In the genomic region with DNA sequence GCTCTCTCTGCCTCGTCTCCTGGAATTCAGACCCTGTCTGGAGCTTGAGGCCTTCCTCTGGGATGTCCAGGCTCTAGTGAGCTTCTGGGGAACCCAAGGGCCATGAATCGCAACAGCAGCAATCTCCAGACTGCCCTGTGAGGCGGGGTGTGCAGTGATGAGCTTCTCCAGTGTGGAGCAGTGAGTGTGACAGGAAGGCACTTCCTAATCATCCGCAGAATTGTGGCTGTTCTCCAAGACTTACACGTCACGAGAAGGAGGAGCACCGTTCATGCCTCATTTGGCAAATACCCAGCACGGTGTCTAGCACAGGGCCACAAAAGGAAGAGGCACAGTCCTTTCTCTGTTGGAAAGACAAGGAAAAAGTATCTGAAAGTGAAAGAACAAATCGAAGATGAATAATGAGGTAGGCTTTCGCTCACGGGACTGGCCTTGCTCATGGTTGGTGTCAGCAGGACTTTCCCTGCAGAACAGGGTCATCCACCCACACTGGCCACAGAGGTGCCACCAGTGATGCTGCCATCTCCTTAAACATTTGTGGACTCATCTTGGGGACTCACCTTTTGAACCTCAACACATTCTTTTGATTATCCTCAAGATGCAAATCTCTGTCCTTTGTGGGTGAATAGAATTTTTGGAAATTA, we compare ENCODE assay signal across 1 cellular context.
A peak's percentile ranks its signal among the peaks of the same experiment; 100 is the strongest.
TF ChIP-seq lines count a peak whose summit lies in the region.

No MANE protein-coding gene starts in this region.

TF ChIP-seq in K562, 482 proteins besides CTCF, POLR2A, EP300 and RAD21 (continued from another document):
- TF ChIP-seq ELF1 (tag; IDR thresholded peaks at IDR 0.05) (peak; percentile 31; the same call in 1 of the 2 replicates), NFATC3 (IDR thresholded peaks at IDR 0.05) (no peak), ZNF586 (CRISPR knock-in tag; conservative IDR thresholded peaks at IDR 0.05) (no peak), ZNF76 (CRISPR knock-in tag; IDR thresholded peaks at IDR 0.05; ENCODE audit: borderline replicate concordance) (no peak), CREM (IDR thresholded peaks at IDR 0.05; ENCODE audit: low read depth) (peak; percentile 87), ARID4B (CRISPR knock-in tag; IDR thresholded peaks at IDR 0.05) (no peak), ATF1 (CRISPR knock-in tag; IDR thresholded peaks at IDR 0.05) (no peak), ATF1 (tag; IDR thresholded peaks at IDR 0.05) (peak; percentile 79), BMI1 (IDR thresholded peaks at IDR 0.05; ENCODE audit: low read length) (no peak), ZFX (CRISPR knock-in tag; IDR thresholded peaks at IDR 0.05) (no peak), ZNF232 (CRISPR knock-in tag; IDR thresholded peaks at IDR 0.05) (no peak), ZMIZ1 (IDR thresholded peaks at IDR 0.05; ENCODE audit: low read depth in 2 of 2, low read length in 2 of 2) (no peak), FUS (optimal IDR thresholded peaks at IDR 0.05; ENCODE audit: low read depth, low read length) (no peak), JUND (IDR thresholded peaks at IDR 0.05; ENCODE audit: borderline replicate concordance, low read depth, low read length) (peak; percentile 40; the same call in 1 of the 2 replicates), JUND (tag; IDR thresholded peaks at IDR 0.05; ENCODE audit: borderline replicate concordance, low read depth, low read length) (peak; percentile 16; the same call in 1 of the 3 replicates), NRF1 (conservative IDR thresholded peaks at IDR 0.05 in 1 of 2, IDR thresholded peaks at IDR 0.05 in 1 of 2) (0 out of 4 replicates have a peak, but pooled peaks have one; percentile 9 to 31), ZNF75A (CRISPR knock-in tag; IDR thresholded peaks at IDR 0.05) (no peak), GTF2E2 (tag; IDR thresholded peaks at IDR 0.05) (no peak), PPARD (CRISPR knock-in tag; IDR thresholded peaks at IDR 0.05) (no peak), ZNF212 (CRISPR knock-in tag; IDR thresholded peaks at IDR 0.05) (no peak), ZNF583 (CRISPR knock-in tag; IDR thresholded peaks at IDR 0.05) (no peak), ZNF184 (CRISPR knock-in tag; IDR thresholded peaks at IDR 0.05) (no peak), HOXB6 (CRISPR knock-in tag; IDR thresholded peaks at IDR 0.05; ENCODE audit: borderline replicate concordance) (no peak), YBX1 (IDR thresholded peaks at IDR 0.05) (no peak), SIRT6 (IDR thresholded peaks at IDR 0.05; ENCODE audit: low read depth, low read length) (no peak), ADNP (tag; IDR thresholded peaks at IDR 0.05) (no peak), SRF (CRISPR knock-in tag; IDR thresholded peaks at IDR 0.05) (peak in 1 of 2 experiments; percentile 75; a peak in 2 of 4 replicates), ETS2 (tag; IDR thresholded peaks at IDR 0.05; ENCODE audit: borderline replicate concordance, poor library complexity, severe bottlenecking) (no peak), MIER1 (IDR thresholded peaks at IDR 0.05; ENCODE audit: low read depth) (no peak), HBP1 (CRISPR knock-in tag; IDR thresholded peaks at IDR 0.05) (no peak), ZBTB17 (CRISPR knock-in tag; IDR thresholded peaks at IDR 0.05) (peak; percentile 91), GABPB1 (CRISPR knock-in tag; IDR thresholded peaks at IDR 0.05) (no peak), MAZ (CRISPR knock-in tag; conservative IDR thresholded peaks at IDR 0.05 in 1 of 2, IDR thresholded peaks at IDR 0.05 in 1 of 2) (peak in 1 of 2 experiments; percentile 22; a peak in 1 of 4 replicates), E2F5 (CRISPR knock-in tag; IDR thresholded peaks at IDR 0.05) (no peak), BCOR (IDR thresholded peaks at IDR 0.05) (no peak), C11orf30 (IDR thresholded peaks at IDR 0.05; ENCODE audit: low read depth) (no peak), SOX6 (IDR thresholded peaks at IDR 0.05) (0 out of 2 replicates have a peak, but pooled peaks have one; percentile 9)
- TF ChIP-seq, protein P1, sequence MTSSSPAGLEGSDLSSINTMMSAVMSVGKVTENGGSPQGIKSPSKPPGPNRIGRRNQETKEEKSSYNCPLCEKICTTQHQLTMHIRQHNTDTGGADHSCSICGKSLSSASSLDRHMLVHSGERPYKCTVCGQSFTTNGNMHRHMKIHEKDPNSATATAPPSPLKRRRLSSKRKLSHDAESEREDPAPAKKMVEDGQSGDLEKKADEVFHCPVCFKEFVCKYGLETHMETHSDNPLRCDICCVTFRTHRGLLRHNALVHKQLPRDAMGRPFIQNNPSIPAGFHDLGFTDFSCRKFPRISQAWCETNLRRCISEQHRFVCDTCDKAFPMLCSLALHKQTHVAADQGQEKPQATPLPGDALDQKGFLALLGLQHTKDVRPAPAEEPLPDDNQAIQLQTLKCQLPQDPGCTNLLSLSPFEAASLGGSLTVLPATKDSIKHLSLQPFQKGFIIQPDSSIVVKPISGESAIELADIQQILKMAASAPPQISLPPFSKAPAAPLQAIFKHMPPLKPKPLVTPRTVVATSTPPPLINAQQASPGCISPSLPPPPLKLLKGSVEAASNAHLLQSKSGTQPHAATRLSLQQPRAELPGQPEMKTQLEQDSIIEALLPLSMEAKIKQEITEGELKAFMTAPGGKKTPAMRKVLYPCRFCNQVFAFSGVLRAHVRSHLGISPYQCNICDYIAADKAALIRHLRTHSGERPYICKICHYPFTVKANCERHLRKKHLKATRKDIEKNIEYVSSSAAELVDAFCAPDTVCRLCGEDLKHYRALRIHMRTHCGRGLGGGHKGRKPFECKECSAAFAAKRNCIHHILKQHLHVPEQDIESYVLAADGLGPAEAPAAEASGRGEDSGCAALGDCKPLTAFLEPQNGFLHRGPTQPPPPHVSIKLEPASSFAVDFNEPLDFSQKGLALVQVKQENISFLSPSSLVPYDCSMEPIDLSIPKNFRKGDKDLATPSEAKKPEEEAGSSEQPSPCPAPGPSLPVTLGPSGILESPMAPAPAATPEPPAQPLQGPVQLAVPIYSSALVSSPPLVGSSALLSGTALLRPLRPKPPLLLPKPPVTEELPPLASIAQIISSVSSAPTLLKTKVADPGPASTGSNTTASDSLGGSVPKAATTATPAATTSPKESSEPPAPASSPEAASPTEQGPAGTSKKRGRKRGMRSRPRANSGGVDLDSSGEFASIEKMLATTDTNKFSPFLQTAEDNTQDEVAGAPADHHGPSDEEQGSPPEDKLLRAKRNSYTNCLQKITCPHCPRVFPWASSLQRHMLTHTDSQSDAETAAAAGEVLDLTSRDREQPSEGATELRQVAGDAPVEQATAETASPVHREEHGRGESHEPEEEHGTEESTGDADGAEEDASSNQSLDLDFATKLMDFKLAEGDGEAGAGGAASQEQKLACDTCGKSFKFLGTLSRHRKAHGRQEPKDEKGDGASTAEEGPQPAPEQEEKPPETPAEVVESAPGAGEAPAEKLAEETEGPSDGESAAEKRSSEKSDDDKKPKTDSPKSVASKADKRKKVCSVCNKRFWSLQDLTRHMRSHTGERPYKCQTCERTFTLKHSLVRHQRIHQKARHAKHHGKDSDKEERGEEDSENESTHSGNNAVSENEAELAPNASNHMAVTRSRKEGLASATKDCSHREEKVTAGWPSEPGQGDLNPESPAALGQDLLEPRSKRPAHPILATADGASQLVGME (CRISPR knock-in tag; IDR thresholded peaks at IDR 0.05): no peak
- TF ChIP-seq, protein P2, sequence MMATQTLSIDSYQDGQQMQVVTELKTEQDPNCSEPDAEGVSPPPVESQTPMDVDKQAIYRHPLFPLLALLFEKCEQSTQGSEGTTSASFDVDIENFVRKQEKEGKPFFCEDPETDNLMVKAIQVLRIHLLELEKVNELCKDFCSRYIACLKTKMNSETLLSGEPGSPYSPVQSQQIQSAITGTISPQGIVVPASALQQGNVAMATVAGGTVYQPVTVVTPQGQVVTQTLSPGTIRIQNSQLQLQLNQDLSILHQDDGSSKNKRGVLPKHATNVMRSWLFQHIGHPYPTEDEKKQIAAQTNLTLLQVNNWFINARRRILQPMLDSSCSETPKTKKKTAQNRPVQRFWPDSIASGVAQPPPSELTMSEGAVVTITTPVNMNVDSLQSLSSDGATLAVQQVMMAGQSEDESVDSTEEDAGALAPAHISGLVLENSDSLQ (IDR thresholded peaks at IDR 0.05): peak; percentile 60
